Comparison of ENCODE assay signal across 8 cellular contexts in genomic region chr16:27327586-27327915, GRCh38. TPM values are rescaled to one million over a fixed set of nuclear protein-coding genes. Genes with fewer than 3 reads are reported as not detected.
DNase-seq lines count a peak whose midpoint lies in the region; ATAC-seq, FAIRE-seq and TF ChIP-seq lines count a peak whose summit lies in the region.
"Had no signal": no experiment of that assay in that cellular context is flagged by ENCODE, and none has a peak within 500 bp of the region (broad histone marks: within the 10 kb centered on the region; RNA-seq: fewer than 3 reads in every experiment).

No MANE protein-coding gene starts in this region.

- H3K27me3 Mint-ChIP-seq in activated naive CD8-positive, alpha-beta T cell treated with anti-CD3 and anti-CD28 coated beads for 36 hours: no peaks in the 10 kb centered on the region
- no peaks in the 10 kb centered on the region for H3K27me3 Mint-ChIP-seq in stimulated activated naive CD8-positive, alpha-beta T cell treated with anti-CD3 and anti-CD28 coated beads, Interleukin-15, amount 100 ng/mL, for 72 hours

- H2BK15ac ChIP-seq in IMR-90 (ENCODE audit: low read depth, low read length): peak overlapping the region; percentile 100

- peak overlapping the region; percentile 95 for H2BK120ac ChIP-seq in IMR-90 (ENCODE audit: low read depth, low read length)

- DNase-seq in IMR-90 (no peak), kidney (no peak), KBM-7 (no peak), D721Med (ENCODE audit: insufficient read length, low spot score) (no peak)
- DNase-seq in activated naive CD8-positive, alpha-beta T cell treated with anti-CD3 and anti-CD28 coated beads for 36 hours: no peak
- no peak for DNase-seq in stimulated activated naive CD8-positive, alpha-beta T cell treated with anti-CD3 and anti-CD28 coated beads, Interleukin-15, amount 100 ng/mL, for 72 hours
- DNase-seq: RPMI8226 had no signal

- H3K4me1 ChIP-seq in IMR-90 (ENCODE audit: control insufficient read depth, insufficient read depth, low read length) (peaks cover 26% of the 10 kb centered on the region), kidney (ENCODE audit: control insufficient read depth in 1 of 2, insufficient read depth in 1 of 2, low read depth in 1 of 2, low read length in 2 of 2) (peaks cover 0 to 19% of the 10 kb centered on the region in 2 donors)

- H3K4me3 ChIP-seq in IMR-90 (ENCODE audit: insufficient read depth, low read depth, low read length) (no peak overlapping the region), kidney (ENCODE audit: low read length in 2 of 2) (no peak overlapping the region)

- peak overlapping the region; percentile 97 to 99 for H4K8ac ChIP-seq in IMR-90 (ENCODE audit: low read depth in 2 of 2, low read length in 2 of 2)

- ATAC-seq in IMR-90 (ENCODE audit: low read depth): no peak
- no peak for ATAC-seq in stimulated activated naive CD8-positive, alpha-beta T cell treated with anti-CD3 and anti-CD28 coated beads, Interleukin-15, amount 100 ng/mL, for 72 hours
- no peak for ATAC-seq in HG02642 (IDR thresholded peaks at IDR 0.05; ENCODE audit: poor library complexity, unreplicated experiment)

- intact Hi-C loops in IMR-90 (cut with micrococcal nuclease): no loop called here
- intact Hi-C loops in kidney (cut with DNase I): loop anchor here (10.0 kb wide), 1 partner anchor 83 kb away; no protein-coding TSS in a partner anchor

- H4K91ac ChIP-seq in IMR-90 (ENCODE audit: insufficient read depth, low read depth, low read length): peak overlapping the region; percentile 93

- no peaks in the 10 kb centered on the region for H3K27me3 ChIP-seq in IMR-90 (ENCODE audit: control insufficient read depth, insufficient read depth, low read length)

- H3K18ac ChIP-seq in IMR-90 (ENCODE audit: low read depth, low read length): peak overlapping the region; percentile 97

- no TSS peak for BruUV-seq in IMR-90 (replicated peaks; lab: Mats Ljungman, UMichigan)

- peak overlapping the region; percentile 91 for H3K23ac ChIP-seq in IMR-90 (ENCODE audit: low read depth, low read length)

- H3K36me3 ChIP-seq in IMR-90 (ENCODE audit: control insufficient read depth, insufficient read depth, low read length): peaks cover 27% of the 10 kb centered on the region
- peaks cover 0 to 4% of the 10 kb centered on the region in 2 donors for H3K36me3 ChIP-seq in kidney (ENCODE audit: control insufficient read depth in 1 of 2, insufficient read depth in 2 of 2, low read length in 2 of 2)

- H3K4me2 ChIP-seq in IMR-90 (ENCODE audit: low read depth, low read length): peak overlapping the region; percentile 26

- in situ Hi-C loops in IMR-90 (cut with MboI; ENCODE audit: low sequenced_read_pairs) (no loop called here), KBM-7 (cut with MboI; ENCODE audit: low pct_unique_long_range_greater_than_20kb, low sequenced_read_pairs) (no loop called here)

- peak overlapping the region; percentile 89 for H3K27ac Mint-ChIP-seq in activated naive CD8-positive, alpha-beta T cell treated with anti-CD3 and anti-CD28 coated beads for 36 hours
- H3K27ac Mint-ChIP-seq in stimulated activated naive CD8-positive, alpha-beta T cell treated with anti-CD3 and anti-CD28 coated beads, Interleukin-15, amount 100 ng/mL, for 72 hours: peak overlapping the region; percentile 80 to 83

- no peak for TF ChIP-seq RAD21 in IMR-90 (IDR thresholded peaks at IDR 0.05; ENCODE audit: low read length)

- peak overlapping the region; percentile 53 for H3K4me3 Mint-ChIP-seq in activated naive CD8-positive, alpha-beta T cell treated with anti-CD3 and anti-CD28 coated beads for 36 hours
- peak overlapping the region; percentile 65 to 77 for H3K4me3 Mint-ChIP-seq in stimulated activated naive CD8-positive, alpha-beta T cell treated with anti-CD3 and anti-CD28 coated beads, Interleukin-15, amount 100 ng/mL, for 72 hours

- 80% methylated on average over 1 of the region's 3 CpGs; no CpG with 5 or more reads in 1 of the 2 experiments for WGBS in IMR-90 (ENCODE audit: extremely low coverage in 2 of 2, insufficient read length in 1 of 2), 2 experiments

- peak overlapping the region; percentile 37 for H3K9ac ChIP-seq in IMR-90 (ENCODE audit: low read depth, low read length)
- peak overlapping the region in 1 of 2 donors; percentile 54 for H3K9ac ChIP-seq in kidney (ENCODE audit: low read length in 2 of 2)

- POLR2A ChIA-PET in IMR-90 (lab: Charles Lee; ENCODE audit: unreplicated experiment): no interaction called here

- H3K4me1 Mint-ChIP-seq in activated naive CD8-positive, alpha-beta T cell treated with anti-CD3 and anti-CD28 coated beads for 36 hours: peaks cover 75% of the 10 kb centered on the region
- peaks cover 89% of the 10 kb centered on the region for H3K4me1 Mint-ChIP-seq in stimulated activated naive CD8-positive, alpha-beta T cell treated with anti-CD3 and anti-CD28 coated beads, Interleukin-15, amount 100 ng/mL, for 72 hours

- H3K36me3 Mint-ChIP-seq in activated naive CD8-positive, alpha-beta T cell treated with anti-CD3 and anti-CD28 coated beads for 36 hours: peaks cover 75% of the 10 kb centered on the region

- peak overlapping the region; percentile 47 for H3K56ac ChIP-seq in IMR-90 (ENCODE audit: extremely low read depth, insufficient read depth, low read length)

- peak overlapping the region; percentile 94 for H3K14ac ChIP-seq in IMR-90 (replicated peaks; ENCODE audit: low read depth, low read length)

- H3K9me3 Mint-ChIP-seq in activated naive CD8-positive, alpha-beta T cell treated with anti-CD3 and anti-CD28 coated beads for 36 hours: peaks cover 1% of the 10 kb centered on the region
- H3K9me3 Mint-ChIP-seq in stimulated activated naive CD8-positive, alpha-beta T cell treated with anti-CD3 and anti-CD28 coated beads, Interleukin-15, amount 100 ng/mL, for 72 hours: no peaks in the 10 kb centered on the region

- CTCF ChIA-PET in IMR-90 (lab: Yijun Ruan, JAX): interaction anchor here (0.6 kb wide), 1 partner anchor 71 kb away, joined by 3 read pairs; no protein-coding TSS in a partner anchor

- peak overlapping the region; percentile 100 for H2AK5ac ChIP-seq in IMR-90 (ENCODE audit: low read depth, low read length)

- dilution Hi-C loops in IMR-90 (cut with HindIII; ENCODE audit: low sequenced_read_pairs, unreplicated experiment): no loop called here

- H2AK9ac ChIP-seq in IMR-90 (replicated peaks; ENCODE audit: low read depth, low read length, poor library complexity): peak overlapping the region; percentile 74

- TF ChIP-seq POLR2A in IMR-90 (IDR thresholded peaks at IDR 0.05; ENCODE audit: low read depth, low read length): no peak

- no peak for FAIRE-seq in kidney (lab: Jason Lieb, UNC)
- no peak for FAIRE-seq in D721Med (lab: Jason Lieb, UNC)

- TF ChIP-seq CTCF in IMR-90 (conservative IDR thresholded peaks at IDR 0.05; ENCODE audit: low read depth, low read length): no peak
- TF ChIP-seq CTCF in kidney (IDR thresholded peaks at IDR 0.05; ENCODE audit: borderline replicate concordance, extremely low read depth, insufficient read depth): no peak
- no peak for TF ChIP-seq CTCF in D721Med (IDR thresholded peaks at IDR 0.05; ENCODE audit: insufficient read depth, missing control alignments)

- H3K9me3 ChIP-seq in IMR-90 (ENCODE audit: control insufficient read depth, insufficient read depth, low read length) (no peaks in the 10 kb centered on the region), kidney (ENCODE audit: control insufficient read depth in 1 of 2, low read length in 2 of 2) (no peaks in the 10 kb centered on the region)

- peak overlapping the region; percentile 60 for H2AFZ ChIP-seq in IMR-90 (replicated peaks; ENCODE audit: low read length, poor library complexity)

- peak overlapping the region; percentile 91 for H4K5ac ChIP-seq in IMR-90 (ENCODE audit: low read depth, low read length)

- peaks cover 22 to 86% of the 10 kb centered on the region in 2 experiments for H3K79me1 ChIP-seq in IMR-90 (ENCODE audit: low read depth in 1 of 2, low read length in 2 of 2)

- peaks cover 28% of the 10 kb centered on the region for H3K9me1 ChIP-seq in IMR-90 (ENCODE audit: insufficient read depth, low read length)

- H4K20me1 ChIP-seq in IMR-90 (ENCODE audit: insufficient read depth, low read length): 0 out of 2 replicates have a peak, but pooled peaks cover 6% of the 10 kb centered on the region

- peak overlapping the region; percentile 92 for H2BK5ac ChIP-seq in IMR-90 (ENCODE audit: low read depth, low read length, poor library complexity, severe bottlenecking)

- peak overlapping the region; percentile 95 for H2BK20ac ChIP-seq in IMR-90 (ENCODE audit: low read depth, low read length)

- H3K4ac ChIP-seq in IMR-90 (ENCODE audit: low read depth, low read length): peak overlapping the region; percentile 95

- peak overlapping the region; percentile 91 for H3K27ac ChIP-seq in IMR-90 (ENCODE audit: insufficient read depth, low read length)
- H3K27ac ChIP-seq in kidney (ENCODE audit: low read depth in 2 of 2, low read length in 2 of 2): peak overlapping the region; percentile 84 to 90

TF ChIP-seq in IMR-90, 13 proteins besides CTCF, POLR2A, EP300 and RAD21:
- TF ChIP-seq RCOR1 (IDR thresholded peaks at IDR 0.05; ENCODE audit: insufficient replicate concordance, low read length) (peak; percentile 87), RFX5 (IDR thresholded peaks at IDR 0.05; ENCODE audit: low read depth, low read length) (no peak)

RNA-seq across cellular contexts. Expression of gene IL4R, which starts 13.8 kb away (rescaled TPM):
- total RNA-seq in IMR-90 (2012; rRNA removed) (6.3 and 8.3 TPM in 2 replicates), kidney (115 TPM)
- polyA plus RNA-seq in IMR-90 (2012; rRNA removed) (18.7 and 21.5 TPM in 2 replicates), kidney (ENCODE audit: insufficient read depth, low read depth, low replicate concordance) (13.8 TPM)
- polyA plus RNA-seq in IMR-90 (2012; cell fraction: cytosol; rRNA removed): 10.3 and 18.0 TPM in 2 replicates
- 32.7 and 42.5 TPM in 2 replicates for polyA plus RNA-seq in IMR-90 (2012; cell fraction: nucleus; rRNA removed; ENCODE audit: low replicate concordance)
- 100 to 1,000 TPM; 183 to 190 TPM for total RNA-seq in activated naive CD8-positive, alpha-beta T cell treated with anti-CD3 and anti-CD28 coated beads for 36 hours

RNA-seq across cellular contexts. Expression of gene NSMCE1, which starts 59.0 kb away (rescaled TPM):
- 120 and 130 TPM in 2 replicates for total RNA-seq in IMR-90 (2012; rRNA removed)
- 47.5 and 48.0 TPM in 2 replicates for polyA plus RNA-seq in IMR-90 (2012; rRNA removed)
- polyA plus RNA-seq in IMR-90 (2012; cell fraction: cytosol; rRNA removed): 36.6 and 48.8 TPM in 2 replicates
- polyA plus RNA-seq in IMR-90 (2012; cell fraction: nucleus; rRNA removed; ENCODE audit: low replicate concordance): 13.4 and 21.5 TPM in 2 replicates
- 100 to 1,000 TPM; 133 to 146 TPM for total RNA-seq in activated naive CD8-positive, alpha-beta T cell treated with anti-CD3 and anti-CD28 coated beads for 36 hours
- 72.1 TPM for total RNA-seq in kidney
- polyA plus RNA-seq in kidney (ENCODE audit: insufficient read depth, low read depth, low replicate concordance): 145 TPM

Comparison
In these comparisons a context has a peak if more than half of its experiments do, and no peak if none do; other contexts are left out.
1. RNA of gene IL4R, which starts 13.8 kb away (total RNA-seq): 183 to 190 TPM in activated naive CD8-positive, alpha-beta T cell treated with anti-CD3 and anti-CD28 coated beads for 36 hours and 115 TPM in kidney (single experiment); 6.3 to 8.3 TPM in IMR-90; every median in the first group is over 10 times any median in the second.